ENCODE assay signal across 17 cellular contexts in genomic region chr13:51763486-51763885, GRCh38. TPM values are rescaled to one million over a fixed set of nuclear protein-coding genes. Genes with fewer than 3 reads are reported as not detected.
A peak's percentile ranks its signal among the peaks of the same experiment; 100 is the strongest.
DNase-seq lines count a peak whose midpoint lies in the region; ATAC-seq, FAIRE-seq and TF ChIP-seq lines count a peak whose summit lies in the region.
"Had no signal": no experiment of that assay in that cellular context is flagged by ENCODE, and none has a peak within 500 bp of the region (broad histone marks: within the 10 kb centered on the region; RNA-seq: fewer than 3 reads in every experiment).

No MANE protein-coding gene starts in this region.

- H3K27ac Mint-ChIP-seq in T-helper 17 cell: peak overlapping the region; percentile 98

- ATAC-seq in heart left ventricle: no peak
- no peak for ATAC-seq in right cardiac atrium
- no peak for ATAC-seq in T-helper 17 cell
- ATAC-seq in GM21529 (IDR thresholded peaks at IDR 0.05; ENCODE audit: unreplicated experiment): no peak
- ATAC-seq: Panc1 had no signal

- H3F3A ChIP-seq in PC-9 (ENCODE audit: insufficient read depth, low read depth): no peaks in the 10 kb centered on the region

- H3K27ac ChIP-seq in heart left ventricle: peak overlapping the region in 8 of 12 donors; percentile 39 to 92 (median 76)
- no peak overlapping the region for H3K27ac ChIP-seq in right cardiac atrium (ENCODE audit: low read length)
- peak overlapping the region; percentile 96 to 100 (median 97) for H3K27ac ChIP-seq in thyroid gland
- no peak overlapping the region for H3K27ac ChIP-seq in PC-9
- H3K27ac ChIP-seq: neutrophil had no signal

- H3K4me3 ChIP-seq in heart left ventricle (no peak overlapping the region), right cardiac atrium (ENCODE audit: low read length) (no peak overlapping the region), thyroid gland (replicated peaks in 1 of 3) (no peak overlapping the region), PC-9 (no peak overlapping the region)
- H3K4me3 ChIP-seq: gastroesophageal sphincter had no signal

- no peaks in the 10 kb centered on the region; the same call in 1 of the 2 replicates for H3K9me2 ChIP-seq in PC-9 (ENCODE audit: insufficient read depth)

- H3K4me2 ChIP-seq in PC-9: no peak overlapping the region

- 86 to 90% (median 89%) methylated on average over 2 of the region's 2 CpGs for WGBS in heart left ventricle, 4 donors
- 93% methylated on average over 2 of the region's 2 CpGs for WGBS in right cardiac atrium
- 85 to 91% methylated on average over 2 of the region's 2 CpGs for WGBS in thyroid gland, 2 donors

- H3K27me3 ChIP-seq in heart left ventricle (no peaks in the 10 kb centered on the region), right cardiac atrium (ENCODE audit: control insufficient read depth, insufficient read depth) (no peaks in the 10 kb centered on the region), thyroid gland (no peaks in the 10 kb centered on the region), PC-9 (ENCODE audit: insufficient read depth, low read depth) (no peaks in the 10 kb centered on the region)
- H3K27me3 ChIP-seq: gastroesophageal sphincter, neutrophil had no signal

- no peaks in the 10 kb centered on the region for H4K20me1 ChIP-seq in PC-9 (ENCODE audit: insufficient read depth)

- no peaks in the 10 kb centered on the region for H3K9me3 ChIP-seq in heart left ventricle
- no peaks in the 10 kb centered on the region for H3K9me3 ChIP-seq in right cardiac atrium (ENCODE audit: control insufficient read depth, low read length)
- H3K9me3 ChIP-seq in T-helper 17 cell (ENCODE audit: control insufficient read depth, low read length, poor library complexity, severe bottlenecking): no peaks in the 10 kb centered on the region
- H3K9me3 ChIP-seq in thyroid gland: no peaks in the 10 kb centered on the region
- H3K9me3 ChIP-seq in PC-9 (ENCODE audit: insufficient read depth, low read depth): no peaks in the 10 kb centered on the region
- H3K9me3 ChIP-seq: gastroesophageal sphincter, neutrophil had no signal

- H3K36me3 ChIP-seq in heart left ventricle: peaks cover 0 to 62% (median 31%) of the 10 kb centered on the region in 9 donors
- peaks cover 0 to 3% of the 10 kb centered on the region in 2 donors for H3K36me3 ChIP-seq in thyroid gland
- no peaks in the 10 kb centered on the region for H3K36me3 ChIP-seq in PC-9 (ENCODE audit: low read depth)

- CTCF ChIA-PET in PC-9 (lab: Charles Lee): no interaction called here

- H3K4me3 Mint-ChIP-seq in T-helper 17 cell: no peak overlapping the region

- TF ChIP-seq POLR2A in heart left ventricle (IDR thresholded peaks at IDR 0.05) (no peak), thyroid gland (IDR thresholded peaks at IDR 0.05) (no peak)

- no peak for FAIRE-seq in RCC 7860 (lab: Jason Lieb, UNC)
- FAIRE-seq: colon, urothelium cell line had no signal

- TF ChIP-seq CTCF in heart left ventricle (IDR thresholded peaks at IDR 0.05) (no peak), thyroid gland (IDR thresholded peaks at IDR 0.05) (no peak), PC-9 (conservative IDR thresholded peaks at IDR 0.05) (no peak)

- DNase-seq in heart left ventricle (no peak), right cardiac atrium (no peak), T-helper 17 cell (no peak), islet precursor cell (peak; percentile 21), thyroid gland (peak in 1 of 2 donors; percentile 50), PC-9 (no peak), RCC 7860 (ENCODE audit: low spot score) (no peak)
- DNase-seq: activated CD4-positive, CD25-positive, alpha-beta regulatory T cell treated with anti-CD3 and anti-CD28 coated beads, Interleukin-2, amount 50 U/mL, for 72 hours; aorta; GDM1; NCI-H2081 treated with DMSO at 0.1 percent for 48 hours had no signal

- H3K79me2 ChIP-seq in PC-9 (ENCODE audit: low read depth): no peaks in the 10 kb centered on the region

- H3K4me1 ChIP-seq in heart left ventricle (peaks cover 0 to 25% (median 20%) of the 10 kb centered on the region in 12 donors), right cardiac atrium (ENCODE audit: control insufficient read depth, insufficient read depth, low read length) (peaks cover 10% of the 10 kb centered on the region), thyroid gland (peaks cover 52 to 59% of the 10 kb centered on the region in 2 donors), PC-9 (replicated peaks; ENCODE audit: insufficient read depth) (no peaks in the 10 kb centered on the region)

- H2AFZ ChIP-seq in PC-9: no peak overlapping the region

- intact Hi-C loops in heart left ventricle (cut with DNase I): loop anchor here in 2 of 10 donors (10.0 kb wide), 1 partner anchor 179 kb away; the partner anchor contains the start of gene WDFY2 (in 2 of the 2)
- intact Hi-C loops in right cardiac atrium (cut with DNase I): no loop called here
- intact Hi-C loops in thyroid gland (cut with DNase I): no loop called here
- intact Hi-C loops in PC-9 (cut with micrococcal nuclease; ENCODE audit: unreplicated experiment): no loop called here

- peaks cover 12% of the 10 kb centered on the region for H3K36me3 Mint-ChIP-seq in T-helper 17 cell (ENCODE audit: low read depth)

- POLR2A ChIA-PET in PC-9 (lab: Charles Lee; ENCODE audit: unreplicated experiment): no interaction called here

- H3K4me1 Mint-ChIP-seq in T-helper 17 cell: peaks cover 29% of the 10 kb centered on the region

- no TSS peak for BruUV-seq in PC-9 (replicated peaks; lab: Mats Ljungman, UMichigan)

- H3K27me3 Mint-ChIP-seq in T-helper 17 cell: no peaks in the 10 kb centered on the region

RNA-seq across cellular contexts. Expression of gene DHRS12, which starts 40.5 kb away (rescaled TPM):
- 10 to 100 TPM in 7 of 9 donors, 1 to 10 TPM in 2; 4.8 to 13.1 (median 12.1) TPM for total RNA-seq in heart left ventricle
- polyA plus RNA-seq in heart left ventricle: 10 to 100 TPM in 1 of 2 donors, 1 to 10 TPM in 1; 3.9 to 13.9 TPM
- 10 to 100 TPM; 11.1 to 13.6 (median 12.2) TPM for total RNA-seq in right cardiac atrium
- 16.5 TPM for polyA plus RNA-seq in right cardiac atrium
- total RNA-seq in T-helper 17 cell: 10 to 100 TPM; 18.1 to 23.1 TPM
- total RNA-seq in thyroid gland: 10 to 100 TPM; 23.1 to 34.2 (median 27.4) TPM
- total RNA-seq in PC-9 (2021): 6.9 and 11.9 TPM in 2 replicates

Comparison
In these comparisons a context has a peak if more than half of its experiments do, and no peak if none do; other contexts are left out.
1. H3K27ac ChIP-seq: peak in heart left ventricle (8 of 12) and thyroid gland (3 of 3); none in right cardiac atrium (single experiment) and PC-9 (single experiment).